3 cellular contexts compared by ENCODE assay signal in the genomic region with DNA sequence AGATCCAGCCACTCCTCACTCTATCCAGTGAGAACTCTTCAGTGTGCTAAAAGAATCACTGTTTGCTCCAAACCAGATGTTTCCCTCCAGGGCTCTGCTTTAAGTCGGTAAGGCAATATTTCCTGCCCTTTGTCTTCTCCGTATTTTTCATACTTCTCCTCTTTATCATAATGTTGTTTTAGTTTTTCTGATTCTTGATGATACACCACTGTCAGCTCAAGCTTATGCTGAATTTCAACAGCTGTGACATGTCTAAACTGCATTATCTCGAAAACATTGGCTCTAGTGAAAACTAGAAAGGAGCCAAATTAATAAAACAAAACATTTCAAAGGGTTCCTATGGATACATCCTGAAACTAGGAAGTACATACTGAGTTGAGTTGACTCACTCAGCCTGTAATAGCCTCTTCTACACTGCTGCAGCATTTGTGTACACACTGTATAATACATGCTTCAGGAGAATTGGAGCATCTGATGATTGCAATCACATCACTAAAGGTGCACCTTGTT.
TF ChIP-seq lines count a peak whose summit lies in the region.

No MANE protein-coding gene starts in this region.

TF ChIP-seq in GM23338, 12 proteins besides CTCF, POLR2A, EP300 and RAD21:
- TF ChIP-seq ZNF114 (CRISPR knock-in tag; IDR thresholded peaks at IDR 0.05) (no peak), EZH2phosphoT487 (IDR thresholded peaks at IDR 0.05; ENCODE audit: unreplicated experiment) (no peak), CREB1 (CRISPR knock-in tag; IDR thresholded peaks at IDR 0.05; ENCODE audit: low read depth) (no peak), POLR2AphosphoS5 (IDR thresholded peaks at IDR 0.05; ENCODE audit: low read depth) (no peak)
- TF ChIP-seq, protein P1, sequence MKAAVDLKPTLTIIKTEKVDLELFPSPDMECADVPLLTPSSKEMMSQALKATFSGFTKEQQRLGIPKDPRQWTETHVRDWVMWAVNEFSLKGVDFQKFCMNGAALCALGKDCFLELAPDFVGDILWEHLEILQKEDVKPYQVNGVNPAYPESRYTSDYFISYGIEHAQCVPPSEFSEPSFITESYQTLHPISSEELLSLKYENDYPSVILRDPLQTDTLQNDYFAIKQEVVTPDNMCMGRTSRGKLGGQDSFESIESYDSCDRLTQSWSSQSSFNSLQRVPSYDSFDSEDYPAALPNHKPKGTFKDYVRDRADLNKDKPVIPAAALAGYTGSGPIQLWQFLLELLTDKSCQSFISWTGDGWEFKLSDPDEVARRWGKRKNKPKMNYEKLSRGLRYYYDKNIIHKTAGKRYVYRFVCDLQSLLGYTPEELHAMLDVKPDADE (IDR thresholded peaks at IDR 0.05), result no peak

TF ChIP-seq in endothelial cell of umbilical vein, 7 proteins besides CTCF, POLR2A, EP300 and RAD21:
- TF ChIP-seq FOS (IDR thresholded peaks at IDR 0.05; ENCODE audit: borderline replicate concordance, insufficient read depth, low read length) (peak; percentile 21), GATA2 (IDR thresholded peaks at IDR 0.05; ENCODE audit: insufficient read depth, insufficient read length, low read depth, low read length) (no peak), JUN (IDR thresholded peaks at IDR 0.05; ENCODE audit: borderline replicate concordance, insufficient read depth, insufficient read length, low read depth) (peak; percentile 52), POLR2AphosphoS5 (IDR thresholded peaks at IDR 0.05; ENCODE audit: insufficient read depth, low read depth, low read length) (no peak)
- TF ChIP-seq, protein P2, sequence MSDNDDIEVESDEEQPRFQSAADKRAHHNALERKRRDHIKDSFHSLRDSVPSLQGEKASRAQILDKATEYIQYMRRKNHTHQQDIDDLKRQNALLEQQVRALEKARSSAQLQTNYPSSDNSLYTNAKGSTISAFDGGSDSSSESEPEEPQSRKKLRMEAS (IDR thresholded peaks at IDR 0.05; ENCODE audit: insufficient read depth, insufficient read length), result no peak
TF ChIP-seq in endothelial cell of umbilical vein: peak in this region for 2.

TF ChIP-seq in HepG2, 621 proteins besides CTCF, POLR2A, EP300 and RAD21:
- no peak for TF ChIP-seq EEA1 (CRISPR knock-in tag; IDR thresholded peaks at IDR 0.05; ENCODE audit: borderline replicate concordance)
